In genomic region chr3:58432905-58433304, GRCh38 we compare ENCODE assay signal across 8 cellular contexts. TPM values are rescaled to one million over a fixed set of nuclear protein-coding genes. Genes with fewer than 3 reads are reported as not detected.
DNase-seq lines count a peak whose midpoint lies in the region; ATAC-seq, FAIRE-seq and TF ChIP-seq lines count a peak whose summit lies in the region.

No MANE protein-coding gene starts in this region.

- H3K27ac ChIP-seq in K562 (ENCODE audit: extremely low read depth, low read depth, low read length) (peak overlapping the region; percentile 87), lung (ENCODE audit: low read depth in 1 of 2, low read length in 1 of 2) (peak overlapping the region in 1 of 2 donors; percentile 90), upper lobe of left lung (peak overlapping the region; percentile 88 to 93 (median 90))

- no peak for DNase-seq in activated naive CD4-positive, alpha-beta T cell treated with anti-CD3 and anti-CD28 coated beads, Interleukin-2, amount 10 ng/mL, durations not matched to agents 7 days and 5 days
- no peak for DNase-seq in activated naive CD4-positive, alpha-beta T cell treated with Interleukin-2 at 50 U/mL for 16 hours
- DNase-seq in K562 (ENCODE audit: extremely low read depth in 1 of 4, low spot score in 3 of 4), result no peak
- DNase-seq in lung (ENCODE audit: low spot score), result no peak
- DNase-seq in upper lobe of left lung, result no peak
- no peak for DNase-seq in RCC 7860 (ENCODE audit: low spot score)
- no peak for DNase-seq in amniotic stem cell (lab: John Stamatoyannopoulos, UW)
- DNase-seq in NCI-H82 treated with DMSO at 0.1 percent for 48 hours (lab: John Stamatoyannopoulos, UW; ENCODE audit: unreplicated experiment), result no peak

- H2AFZ ChIP-seq in K562 (ENCODE audit: low read depth, low read length), result peak overlapping the region; percentile 99

- POLR2A ChIA-PET in K562 (lab: Yijun Ruan, JAX), result interaction anchor here (0.6 to 1.6 kb wide), 4 partner anchors 12 to 898 kb away, joined by 3 to 6 read pairs (median 3); no protein-coding TSS in a partner anchor

- no peaks in the 10 kb centered on the region for H3K9me1 ChIP-seq in K562 (ENCODE audit: control insufficient read depth, insufficient read depth, low read length)

- intact Hi-C loops in K562 (cut with micrococcal nuclease), result no loop called here

- H3K27me3 ChIP-seq in K562 (ENCODE audit: control insufficient read depth in 2 of 2, insufficient read depth in 2 of 2, low read length in 2 of 2) (no peaks in the 10 kb centered on the region), lung (ENCODE audit: control insufficient read depth, insufficient read depth) (no peaks in the 10 kb centered on the region), upper lobe of left lung (no peaks in the 10 kb centered on the region)

- H3K79me2 ChIP-seq in K562 (ENCODE audit: control insufficient read depth, insufficient read depth, low read length), result peaks cover 21% of the 10 kb centered on the region

- H3K36me3 Mint-ChIP-seq in activated naive CD4-positive, alpha-beta T cell treated with anti-CD3 and anti-CD28 coated beads, Interleukin-2, amount 10 ng/mL, durations not matched to agents 7 days and 5 days, result peaks cover 35% of the 10 kb centered on the region

- TF ChIP-seq EP300 in K562 (IDR thresholded peaks at IDR 0.05; ENCODE audit: low read length), result no peak
- no peak for TF ChIP-seq EP300 in upper lobe of left lung (IDR thresholded peaks at IDR 0.05)

- H3K4me1 ChIP-seq in K562 (replicated peaks in 1 of 2; ENCODE audit: control insufficient read depth in 2 of 2, insufficient read depth in 2 of 2, low read length in 2 of 2) (peaks cover 0 to 2% of the 10 kb centered on the region in 2 experiments; a peak in 2 of 5 replicates), lung (ENCODE audit: control insufficient read depth in 2 of 2, insufficient read depth in 2 of 2, low read length in 2 of 2) (peaks cover 0 to 2% of the 10 kb centered on the region in 2 donors), upper lobe of left lung (peaks cover 20 to 27% (median 22%) of the 10 kb centered on the region in 4 donors)

- in situ Hi-C loops in K562 (cut with MboI), result no loop called here

- H3K36me3 ChIP-seq in K562 (ENCODE audit: control insufficient read depth, insufficient read depth, low read length) (peaks cover 43% of the 10 kb centered on the region; the same call in 2 of the 3 replicates), lung (ENCODE audit: control insufficient read depth in 2 of 2, insufficient read depth in 2 of 2, low read length in 2 of 2) (peaks cover 17 to 20% of the 10 kb centered on the region in 2 donors), upper lobe of left lung (peaks cover 22 to 38% (median 37%) of the 10 kb centered on the region in 4 donors)

- ATAC-seq in K562, result no peak
- no peak for ATAC-seq in lung (ENCODE audit: insufficient read depth, low FRiP score)
- no peak for ATAC-seq in upper lobe of left lung (ENCODE audit: low FRiP score in 2 of 2)

- FAIRE-seq in K562 (lab: Jason Lieb, UNC), result no peak
- FAIRE-seq in RCC 7860 (lab: Jason Lieb, UNC), result no peak

- H3K9me3 ChIP-seq in K562 (replicated peaks; ENCODE audit: control insufficient read depth, insufficient read depth, low read depth, low read length) (no peaks in the 10 kb centered on the region), lung (ENCODE audit: control insufficient read depth in 2 of 2, insufficient read depth in 1 of 2, low read length in 1 of 2) (no peaks in the 10 kb centered on the region), upper lobe of left lung (no peaks in the 10 kb centered on the region)

- peaks cover 14% of the 10 kb centered on the region for H3K27me3 Mint-ChIP-seq in activated naive CD4-positive, alpha-beta T cell treated with anti-CD3 and anti-CD28 coated beads, Interleukin-2, amount 10 ng/mL, durations not matched to agents 7 days and 5 days

- no peak for TF ChIP-seq CTCF in K562 (IDR thresholded peaks at IDR 0.05 in 2 of 3, conservative IDR thresholded peaks at IDR 0.05 in 1 of 3; ENCODE audit: insufficient read depth in 2 of 3, low read depth in 1 of 3, low read length in 3 of 3)
- no peak for TF ChIP-seq CTCF in lung (IDR thresholded peaks at IDR 0.05; ENCODE audit: control extremely low read depth, extremely low read depth)
- no peak for TF ChIP-seq CTCF in upper lobe of left lung (IDR thresholded peaks at IDR 0.05)

- TF ChIP-seq RAD21 in K562 (CRISPR knock-in tag; conservative IDR thresholded peaks at IDR 0.05 in 1 of 2, IDR thresholded peaks at IDR 0.05 in 1 of 2), result no peak

- H3K4me1 Mint-ChIP-seq in activated naive CD4-positive, alpha-beta T cell treated with anti-CD3 and anti-CD28 coated beads, Interleukin-2, amount 10 ng/mL, durations not matched to agents 7 days and 5 days, result peaks cover 27% of the 10 kb centered on the region

- H3K4me3 ChIP-seq in K562, result peak overlapping the region; percentile 87
- H3K4me3 ChIP-seq in lung, result peak overlapping the region; percentile 92
- H3K4me3 ChIP-seq in upper lobe of left lung, result peak overlapping the region; percentile 56 to 96 (median 80)

- H3K9ac ChIP-seq in K562 (ENCODE audit: insufficient read depth in 1 of 2, low read depth in 2 of 2, low read length in 2 of 2), result peak overlapping the region; percentile 79 to 99

- H3K4me2 ChIP-seq in K562 (ENCODE audit: insufficient read depth, low read length), result peak overlapping the region; percentile 82

- TF ChIP-seq POLR2A in K562 (conservative IDR thresholded peaks at IDR 0.05) (no peak), upper lobe of left lung (IDR thresholded peaks at IDR 0.05) (no peak)

- peak overlapping the region; percentile 79 for H3K4me3 Mint-ChIP-seq in activated naive CD4-positive, alpha-beta T cell treated with anti-CD3 and anti-CD28 coated beads, Interleukin-2, amount 10 ng/mL, durations not matched to agents 7 days and 5 days

- H4K20me1 ChIP-seq in K562 (replicated peaks; ENCODE audit: control insufficient read depth, insufficient read depth, low read length), result no peaks in the 10 kb centered on the region

- 8% methylated on average over 6 of the region's 6 CpGs for WGBS in K562 (ENCODE audit: insufficient coverage, low coverage, missing lambda C conversion rate)
- 60 to 73% methylated on average over 6 of the region's 6 CpGs for WGBS in lung, 2 donors
- WGBS in upper lobe of left lung, 2 donors, result 67 to 68% methylated on average over 6 of the region's 6 CpGs

- CTCF ChIA-PET in activated naive CD4-positive, alpha-beta T cell treated with anti-CD3 and anti-CD28 coated beads, Interleukin-2, amount 10 ng/mL, durations not matched to agents 7 days and 5 days (lab: Charles Lee), result interaction anchor here (1.2 to 1.5 kb wide), 3 partner anchors 17 to 83 kb away, joined by 3 to 4 read pairs (median 3); partner anchors contain the start of gene KCTD6
- CTCF ChIA-PET in K562 (lab: Yijun Ruan, JAX; ENCODE audit: low intra/inter-chr PET ratio), result no interaction called here

- no peaks in the 10 kb centered on the region for H3K9me3 Mint-ChIP-seq in activated naive CD4-positive, alpha-beta T cell treated with anti-CD3 and anti-CD28 coated beads, Interleukin-2, amount 10 ng/mL, durations not matched to agents 7 days and 5 days

- BruUV-seq in K562 (replicated peaks; lab: Mats Ljungman, UMichigan), result no TSS peak

- peak overlapping the region; percentile 94 for H3K27ac Mint-ChIP-seq in activated naive CD4-positive, alpha-beta T cell treated with anti-CD3 and anti-CD28 coated beads, Interleukin-2, amount 10 ng/mL, durations not matched to agents 7 days and 5 days

TF ChIP-seq in K562, 482 proteins besides CTCF, POLR2A, EP300 and RAD21 (continues in another document):
- no peak for TF ChIP-seq U2AF1 (optimal IDR thresholded peaks at IDR 0.05; ENCODE audit: low read depth, low read length)

RNA-seq across cellular contexts. Expression of gene PDHB, which starts 0.7 kb away (rescaled TPM):
- 29.9 and 40.1 TPM in 2 replicates for total RNA-seq in K562 (2011; cell fraction: chromatin; rRNA removed; ENCODE audit: low replicate concordance)
- 18.7 and 20.1 TPM in 2 replicates for total RNA-seq in K562 (2011; cell fraction: nucleolus; rRNA removed)
- 26.5 and 29.7 TPM in 2 replicates for total RNA-seq in K562 (2011; cell fraction: nucleoplasm; rRNA removed)
- 57.7 and 123 TPM in 2 replicates for total RNA-seq in K562 (2014; rRNA removed)
- 66.0 and 71.2 TPM in 2 replicates for total RNA-seq in K562 (2014; rRNA removed; fragmentation: Illumina TruSeq; extraction: Trizol)
- 55.6 and 58.6 TPM in 2 replicates for total RNA-seq in K562 (2015; rRNA removed; fragmentation: Illumina TruSeq; extraction: Trizol)
- 50.9 and 51.2 TPM in 2 replicates for total RNA-seq in K562 (2021)
- 68.6 and 85.2 TPM in 2 replicates for polyA plus RNA-seq in K562 (2011; rRNA removed)
- polyA plus RNA-seq in K562 (2011; cell fraction: cytosol; rRNA removed), result 28.3 and 45.0 TPM in 2 replicates
- polyA plus RNA-seq in K562 (2011; cell fraction: nucleus; rRNA removed), result 17.2 and 30.0 TPM in 2 replicates
- polyA plus RNA-seq in K562 (2012), result 32.5 and 57.0 TPM in 2 replicates
- polyA plus RNA-seq in K562 (2014; fragmentation: Illumina TruSeq; extraction: Trizol), result 54.3 and 58.0 TPM in 2 replicates
- 100 to 1,000 TPM; 166 to 178 TPM for polyA plus RNA-seq in K562 (2014; fragmentation: Nextera tagmentation; extraction: Ambion mirVana)
- polyA plus RNA-seq in K562 (2014; rRNA removed), result 90.0 and 131 TPM in 2 replicates
- 46.6 and 49.0 TPM in 2 replicates for polyA minus RNA-seq in K562 (2011; rRNA and poly(A)+ RNA removed)
- polyA minus RNA-seq in K562 (2011; cell fraction: cytosol; rRNA and poly(A)+ RNA removed), result 16.7 and 21.8 TPM in 2 replicates
- 14.8 and 20.8 TPM in 2 replicates for polyA minus RNA-seq in K562 (2011; cell fraction: nucleus; rRNA and poly(A)+ RNA removed)
- 10 to 100 TPM; 50.8 to 63.5 TPM for total RNA-seq in lung
- polyA plus RNA-seq in lung, result 10 to 100 TPM; 62.6 to 67.6 TPM
- total RNA-seq in upper lobe of left lung, result 10 to 100 TPM; 20.4 to 81.4 (median 48.5) TPM

RNA-seq across cellular contexts. Expression of gene KCTD6, which starts 59.0 kb away (rescaled TPM):
- total RNA-seq in K562 (2011; cell fraction: chromatin; rRNA removed; ENCODE audit: low replicate concordance), result 7.6 and 24.0 TPM in 2 replicates
- 3.5 and 5.3 TPM in 2 replicates for total RNA-seq in K562 (2011; cell fraction: nucleolus; rRNA removed)
- total RNA-seq in K562 (2011; cell fraction: nucleoplasm; rRNA removed), result 7.4 and 11.0 TPM in 2 replicates
- total RNA-seq in K562 (2014; rRNA removed), result 2.1 and 4.4 TPM in 2 replicates
- 3.7 and 5.1 TPM in 2 replicates for total RNA-seq in K562 (2014; rRNA removed; fragmentation: Illumina TruSeq; extraction: Trizol)
- total RNA-seq in K562 (2015; rRNA removed; fragmentation: Illumina TruSeq; extraction: Trizol), result 5.2 and 5.3 TPM in 2 replicates
- total RNA-seq in K562 (2021), result 3.0 and 3.5 TPM in 2 replicates
- 5.0 and 5.1 TPM in 2 replicates for polyA plus RNA-seq in K562 (2011; rRNA removed)
- polyA plus RNA-seq in K562 (2011; cell fraction: cytosol; rRNA removed), result 2.4 and 3.2 TPM in 2 replicates
- polyA plus RNA-seq in K562 (2011; cell fraction: nucleus; rRNA removed), result 2.8 and 3.6 TPM in 2 replicates
- polyA plus RNA-seq in K562 (2012), result 2.8 and 3.2 TPM in 2 replicates
- polyA plus RNA-seq in K562 (2014; fragmentation: Illumina TruSeq; extraction: Trizol), result 4.2 and 5.9 TPM in 2 replicates
- polyA plus RNA-seq in K562 (2014; fragmentation: Nextera tagmentation; extraction: Ambion mirVana), result 1 to 10 TPM; 4.0 to 4.5 TPM
- 3.9 and 5.3 TPM in 2 replicates for polyA plus RNA-seq in K562 (2014; rRNA removed)
- polyA minus RNA-seq in K562 (2011; rRNA and poly(A)+ RNA removed), result 4.3 and 5.2 TPM in 2 replicates
- polyA minus RNA-seq in K562 (2011; cell fraction: cytosol; rRNA and poly(A)+ RNA removed), result 2.5 TPM in 1 of 2 replicates, not detected in the other
- polyA minus RNA-seq in K562 (2011; cell fraction: nucleus; rRNA and poly(A)+ RNA removed), result 4.7 and 8.1 TPM in 2 replicates
- 10 to 100 TPM in 1 of 2 donors, 1 to 10 TPM in 1; 7.2 to 18.0 TPM for total RNA-seq in lung
- 1 to 10 TPM; 5.4 to 8.4 TPM for polyA plus RNA-seq in lung
- total RNA-seq in upper lobe of left lung, result 10 to 100 TPM in 1 of 6 donors, 1 to 10 TPM in 5; 2.2 to 13.1 (median 6.0) TPM
